In genomic region chr4:74548561-74548960, GRCh38 we compare ENCODE assay signal across 25 cellular contexts.
"Had no signal": no experiment of that assay in that cellular context is flagged by ENCODE, and none has a peak within 500 bp of the region (broad histone marks: within the 10 kb centered on the region; RNA-seq: fewer than 3 reads in every experiment).

No MANE protein-coding gene starts in this region.

- H3K36me3 ChIP-seq: brain microvascular endothelial cell, WERI-Rb-1 had no signal

- H3K27ac ChIP-seq: brain microvascular endothelial cell, WERI-Rb-1 had no signal

- H3K27me3 ChIP-seq: brain microvascular endothelial cell had no signal

- FAIRE-seq: astrocyte, bronchial epithelial cell, frontal cortex had no signal

- DNase-seq: activated B cell treated with CpG ODN at 0.5 μM for 24 hours; activated CD4-positive, alpha-beta T cell treated with anti-CD3 and anti-CD28 coated beads for 48 hours; activated CD4-positive, alpha-beta T cell treated with anti-CD3 and anti-CD28 coated beads, Interleukin-2, amount 50 U/mL, for 1 hour; activated CD4-positive, alpha-beta T cell treated with anti-CD3 and anti-CD28 coated beads, Interleukin-2, amount 50 U/mL, for 48 hours; activated CD8-positive, alpha-beta memory T cell treated with anti-CD3 and anti-CD28 coated beads for 24 hours; activated CD8-positive, alpha-beta T cell treated with anti-CD3 and anti-CD28 coated beads for 36 hours; activated effector memory CD4-positive, alpha-beta T cell treated with Interleukin-2 at 50 U/mL for 16 hours; activated gamma-delta T cell treated with Interleukin-2 at 50 U/mL for 16 hours; activated naive CD4-positive, alpha-beta T cell treated with anti-CD3 and anti-CD28 coated beads, Interleukin-2, amount 50 U/mL, for 16 hours; activated naive CD4-positive, alpha-beta T cell treated with Interleukin-2 at 50 U/mL for 16 hours; activated T-cell treated with anti-CD3 and anti-CD28 coated beads, Interleukin-2, amount 50 U/mL, for 4 hours; amniotic stem cell; anterior cingulate cortex; brain microvascular endothelial cell; cortex of kidney; effector CD4-positive, alpha-beta T cell; effector memory CD8-positive, alpha-beta T cell; head of caudate nucleus; T-helper 1 cell; T-helper 17 cell; T1000; WERI-Rb-1 had no signal
